15 cellular contexts compared by ENCODE assay signal in genomic region chr20:17659344-17659743, GRCh38. TPM values are rescaled to one million over a fixed set of nuclear protein-coding genes. Genes with fewer than 3 reads are reported as not detected.
"Had no signal": no experiment of that assay in that cellular context is flagged by ENCODE, and none has a peak within 500 bp of the region (broad histone marks: within the 10 kb centered on the region; RNA-seq: fewer than 3 reads in every experiment).

No MANE protein-coding gene starts in this region.

RNA-seq across cellular contexts. Expression of gene BANF2, which starts 40.4 kb away (rescaled TPM):
- total RNA-seq: activated CD4-positive, alpha-beta T cell treated with anti-CD3 and anti-CD28 coated beads for 36 hours; activated CD4-positive, alpha-beta T cell treated with anti-CD3 and anti-CD28 coated beads, Interleukin-2, amount 10 ng/mL, durations not matched to agents 7 days and 5 days; activated CD8-positive, alpha-beta T cell treated with anti-CD3 and anti-CD28 coated beads, Interleukin-2, amount 10 ng/mL, durations not matched to agents 7 days and 5 days; activated naive CD8-positive, alpha-beta T cell treated with anti-CD3 and anti-CD28 coated beads, Interleukin-2, amount 10 ng/mL, durations not matched to agents 7 days and 5 days; activated T-helper 2 cell treated with anti-CD3 and anti-CD28 coated beads, Interferon-gamma antibody, Interleukin-2, Interleukin-4, amounts not matched to agents 10 μg/mL and 5 μg/mL and 100 μg/mL, durations not matched to agents 14 hours and 24 hours and 36 hours; ascending aorta; breast epithelium; LHCN-M2; NCI-H460; Peyer's patch; Right ventricle myocardium inferior; SK-MEL-5; T-cell; T-helper 17 cell; WTC11 had no signal
